16 cellular contexts compared by ENCODE assay signal in the genomic region with DNA sequence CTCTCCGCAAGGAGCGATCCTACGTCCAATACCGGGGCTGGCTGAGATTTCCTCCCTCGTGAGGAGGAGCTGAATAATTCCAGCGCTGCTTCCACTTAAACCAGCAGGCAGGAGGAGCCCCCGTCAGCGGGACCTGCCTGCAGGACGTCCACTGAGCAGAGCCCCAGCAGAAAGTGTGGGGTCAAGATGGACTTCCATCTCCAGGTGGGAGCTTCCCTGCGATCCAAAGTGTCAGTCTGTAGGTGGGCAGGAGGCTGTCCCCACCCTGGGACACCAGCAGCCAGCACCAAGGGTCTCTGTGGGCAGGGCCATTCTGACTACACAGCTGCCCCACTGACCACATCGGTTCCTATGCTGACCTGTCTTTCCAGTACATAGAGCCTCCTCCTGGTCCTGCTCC. TPM values are rescaled to one million over a fixed set of nuclear protein-coding genes. Genes with fewer than 3 reads are reported as not detected.
DNase-seq lines count a peak whose midpoint lies in the region; ATAC-seq, FAIRE-seq and TF ChIP-seq lines count a peak whose summit lies in the region.
"Had no signal": no experiment of that assay in that cellular context is flagged by ENCODE, and none has a peak within 500 bp of the region (broad histone marks: within the 10 kb centered on the region; RNA-seq: fewer than 3 reads in every experiment).

No MANE protein-coding gene starts in this region.

- H3K36me3 Mint-ChIP-seq in activated T-cell treated with anti-CD3 and anti-CD28 coated beads, Interleukin-2, amount 50 U/mL, for 4 hours (ENCODE audit: insufficient read depth): no peaks in the 10 kb centered on the region
- peaks cover 5% of the 10 kb centered on the region for H3K36me3 Mint-ChIP-seq in CD4-positive, alpha-beta T cell (ENCODE audit: low read depth)

- no peaks in the 10 kb centered on the region for H3K36me3 ChIP-seq in kidney (ENCODE audit: control insufficient read depth in 1 of 2, insufficient read depth in 2 of 2, low read length in 2 of 2)
- H3K36me3 ChIP-seq in osteoblast (ENCODE audit: insufficient read depth, low read length): no peaks in the 10 kb centered on the region

- H3K27ac Mint-ChIP-seq in CD4-positive, alpha-beta T cell: no peak overlapping the region

- no peaks in the 10 kb centered on the region for H3K4me1 ChIP-seq in kidney (ENCODE audit: control insufficient read depth in 1 of 2, insufficient read depth in 1 of 2, low read depth in 1 of 2, low read length in 2 of 2)
- H3K4me1 ChIP-seq in osteoblast (ENCODE audit: insufficient read depth, low read length): no peaks in the 10 kb centered on the region

- no peak overlapping the region for H3K4me3 ChIP-seq in kidney (ENCODE audit: low read length in 2 of 2)
- no peak overlapping the region for H3K4me3 ChIP-seq in osteoblast (ENCODE audit: insufficient read depth, low read length)

- H3K27me3 ChIP-seq in CD4-positive, alpha-beta T cell (ENCODE audit: control insufficient read depth, insufficient read depth, low read length): peaks cover 6% of the 10 kb centered on the region
- H3K27me3 ChIP-seq in osteoblast (ENCODE audit: insufficient read depth, low read length): peaks cover 18% of the 10 kb centered on the region

- H2AFZ ChIP-seq in osteoblast (ENCODE audit: low read length): no peak overlapping the region

- H3K4me1 Mint-ChIP-seq in activated T-cell treated with anti-CD3 and anti-CD28 coated beads, Interleukin-2, amount 50 U/mL, for 4 hours (ENCODE audit: low read depth): peaks cover 9% of the 10 kb centered on the region
- H3K4me1 Mint-ChIP-seq in CD4-positive, alpha-beta T cell (ENCODE audit: low read depth): peaks cover 12% of the 10 kb centered on the region

- POLR2A ChIA-PET in CD4-positive, alpha-beta T cell (lab: Charles Lee): no interaction called here

- peak; percentile 1 for DNase-seq in activated T-cell treated with anti-CD3 and anti-CD28 coated beads, Interleukin-2, amount 50 U/mL, for 4 hours
- DNase-seq in activated T-cell treated with anti-CD3 and anti-CD28 coated beads for 4 hours: no peak
- peak in 1 of 10 experiments; percentile 5 for DNase-seq in CD4-positive, alpha-beta T cell
- DNase-seq in kidney: peak; percentile 34
- DNase-seq in osteoblast (ENCODE audit: insufficient read length, low spot score, missing footprints): peak; percentile 71
- DNase-seq in stimulated activated CD4-positive, alpha-beta T cell treated with anti-CD3 and anti-CD28 coated beads, Interleukin-4, amount 100 ng/mL, for 24 hours: no peak
- no peak for DNase-seq in putamen (ENCODE audit: low spot score)
- DNase-seq: C1 segment of cervical spinal cord, COR-L47, Karpas-422, MM.1S, NCI-H1930, NCI-H2171 treated with DMSO at 0.1 percent for 48 hours had no signal

- H3K9ac ChIP-seq in kidney (ENCODE audit: low read length in 2 of 2): no peak overlapping the region

- H4K20me1 ChIP-seq in osteoblast (ENCODE audit: insufficient read depth, low read length): no peaks in the 10 kb centered on the region

- H3K27ac ChIP-seq in CD4-positive, alpha-beta T cell (ENCODE audit: low read depth, low read length): no peak overlapping the region
- H3K27ac ChIP-seq in kidney (ENCODE audit: low read depth in 2 of 2, low read length in 2 of 2) (no peak overlapping the region), osteoblast (ENCODE audit: low read depth, low read length) (no peak overlapping the region)

- TF ChIP-seq CTCF in CD4-positive, alpha-beta T cell (IDR thresholded peaks at IDR 0.05): no peak
- no peak for TF ChIP-seq CTCF in kidney (IDR thresholded peaks at IDR 0.05; ENCODE audit: borderline replicate concordance, extremely low read depth, insufficient read depth)
- no peak for TF ChIP-seq CTCF in osteoblast (IDR thresholded peaks at IDR 0.05; ENCODE audit: extremely low read depth, low read depth, low read length)

- H3K79me2 ChIP-seq in osteoblast (ENCODE audit: insufficient read depth, low read length): peaks cover 2% of the 10 kb centered on the region

- ATAC-seq in activated T-cell treated with anti-CD3 and anti-CD28 coated beads, Interleukin-2, amount 50 U/mL, for 4 hours: no peak
- ATAC-seq in CD4-positive, alpha-beta T cell (ENCODE audit: poor library complexity): no peak
- ATAC-seq in HG03378 (IDR thresholded peaks at IDR 0.05; ENCODE audit: unreplicated experiment): no peak

- intact Hi-C loops in CD4-positive, alpha-beta T cell (cut with DNase I, micrococcal nuclease): loop anchor here (5.0 to 10.0 kb wide), 4 partner anchors 206 to 1776 kb away; no protein-coding TSS in a partner anchor
- intact Hi-C loops in kidney (cut with DNase I): loop anchor here (5.0 kb wide), 1 partner anchor 84 kb away; no protein-coding TSS in a partner anchor

- no peak overlapping the region for H3K4me2 ChIP-seq in osteoblast (ENCODE audit: insufficient read depth, low read length)

- FAIRE-seq in kidney (lab: Jason Lieb, UNC): no peak

- no peaks in the 10 kb centered on the region for H3K9me3 ChIP-seq in CD4-positive, alpha-beta T cell (ENCODE audit: control insufficient read depth, low read length)
- H3K9me3 ChIP-seq in kidney (ENCODE audit: control insufficient read depth in 1 of 2, low read length in 2 of 2): no peaks in the 10 kb centered on the region
- no peaks in the 10 kb centered on the region for H3K9me3 ChIP-seq in osteoblast (ENCODE audit: low read depth, low read length)

- CTCF ChIA-PET in CD4-positive, alpha-beta T cell (lab: Charles Lee): no interaction called here

- no peaks in the 10 kb centered on the region for H3K9me3 Mint-ChIP-seq in activated T-cell treated with anti-CD3 and anti-CD28 coated beads, Interleukin-2, amount 50 U/mL, for 4 hours
- no peaks in the 10 kb centered on the region for H3K9me3 Mint-ChIP-seq in CD4-positive, alpha-beta T cell

- H3K27me3 Mint-ChIP-seq in activated T-cell treated with anti-CD3 and anti-CD28 coated beads, Interleukin-2, amount 50 U/mL, for 4 hours (ENCODE audit: low read depth): peaks cover 4% of the 10 kb centered on the region
- H3K27me3 Mint-ChIP-seq in CD4-positive, alpha-beta T cell: peaks cover 4% of the 10 kb centered on the region

- H3K4me3 Mint-ChIP-seq in activated T-cell treated with anti-CD3 and anti-CD28 coated beads, Interleukin-2, amount 50 U/mL, for 4 hours: no peak overlapping the region
- peak overlapping the region; percentile 11 for H3K4me3 Mint-ChIP-seq in CD4-positive, alpha-beta T cell

RNA-seq across cellular contexts. Expression of gene OTOS, which starts 0.5 kb away (rescaled TPM):
- total RNA-seq in activated T-cell treated with anti-CD3 and anti-CD28 coated beads, Interleukin-2, amount 50 U/mL, for 4 hours: not detected
- total RNA-seq in CD4-positive, alpha-beta T cell: not detected
- 4.6 TPM for total RNA-seq in kidney
- 1.5 TPM for polyA plus RNA-seq in kidney (ENCODE audit: insufficient read depth, low read depth, low replicate concordance)
- total RNA-seq in osteoblast: not detected in 2 replicates
- total RNA-seq: A172, H4 had no signal

RNA-seq across cellular contexts. Expression of gene COPS9, which starts 4.8 kb away (rescaled TPM):
- 100 to 1,000 TPM; 171 to 191 (median 172) TPM for total RNA-seq in activated T-cell treated with anti-CD3 and anti-CD28 coated beads, Interleukin-2, amount 50 U/mL, for 4 hours
- total RNA-seq in CD4-positive, alpha-beta T cell: 10 to 100 TPM; 46.7 to 48.5 TPM
- total RNA-seq in kidney (119 TPM), osteoblast (70.2 and 84.9 TPM in 2 replicates)
- 310 TPM for polyA plus RNA-seq in kidney (ENCODE audit: insufficient read depth, low read depth, low replicate concordance)

Comparison
In these comparisons a context has a peak if more than half of its experiments do, and no peak if none do; other contexts are left out.
1. DNase-seq: peak in activated T-cell treated with anti-CD3 and anti-CD28 coated beads, Interleukin-2, amount 50 U/mL, for 4 hours (single experiment), kidney (single experiment) and osteoblast (single experiment); none in activated T-cell treated with anti-CD3 and anti-CD28 coated beads for 4 hours (single experiment), stimulated activated CD4-positive, alpha-beta T cell treated with anti-CD3 and anti-CD28 coated beads, Interleukin-4, amount 100 ng/mL, for 24 hours (single experiment) and putamen (single experiment).